Comparison of ENCODE assay signal across 8 cellular contexts in genomic region chr7:100101016-100101862, GRCh38. TPM values are rescaled to one million over a fixed set of nuclear protein-coding genes. Genes with fewer than 3 reads are reported as not detected.
DNase-seq lines count a peak whose midpoint lies in the region; ATAC-seq and TF ChIP-seq lines count a peak whose summit lies in the region.

Gene AP4M1, plus strand, starts transcription at chr7:100101643. Its CDS starts 72 bp downstream, at chr7:100101715.
Gene MCM7, minus strand, starts transcription at chr7:100101397. Its CDS starts 103 bp downstream, at chr7:100101294.

- H3K27ac ChIP-seq in Panc1 (ENCODE audit: low read length) (peak within 1 kb of the TSS; percentile 93), esophagus (ENCODE audit: low read depth in 2 of 2, low read length in 1 of 2) (peak within 1 kb of the TSS; percentile 96 to 97), muscle layer of duodenum (ENCODE audit: low read length) (peak within 1 kb of the TSS; percentile 74)

- H3K36me3 ChIP-seq in Panc1 (ENCODE audit: control insufficient read depth, insufficient read depth, low read length): peaks cover 32% of the 10 kb centered on the region
- peaks cover 9 to 33% of the 10 kb centered on the region in 2 donors for H3K36me3 ChIP-seq in esophagus (ENCODE audit: control insufficient read depth in 2 of 2, insufficient read depth in 2 of 2, low read length in 1 of 2)
- H3K36me3 ChIP-seq in muscle layer of duodenum (ENCODE audit: control insufficient read depth in 1 of 2, insufficient read depth in 2 of 2, low read length in 2 of 2): peaks cover 34 to 59% of the 10 kb centered on the region in 2 donors

- H3K27me3 Mint-ChIP-seq in activated T-cell treated with anti-CD3 and anti-CD28 coated beads, Interleukin-2, amount 50 U/mL, for 4 hours (ENCODE audit: low read depth): no peaks in the 10 kb centered on the region

- POLR2A ChIA-PET in Panc1 (lab: Charles Lee): interaction anchor here (0.6 to 1.5 kb wide), 12 partner anchors 12 to 597 kb away, joined by 3 to 17 read pairs (median 6); partner anchors contain the start of gene ZKSCAN5

- peaks cover 34% of the 10 kb centered on the region for H3K4me1 Mint-ChIP-seq in activated T-cell treated with anti-CD3 and anti-CD28 coated beads, Interleukin-2, amount 50 U/mL, for 4 hours (ENCODE audit: low read depth)

- WGBS in esophagus, 2 donors: 1% methylated on average over 79 to 80 of the region's 80 CpGs

- in situ Hi-C loops in Panc1 (cut with HindIII; ENCODE audit: low pct_unique_long_range_greater_than_20kb, low sequenced_read_pairs): no loop called here

- TF ChIP-seq CTCF in Panc1 (IDR thresholded peaks at IDR 0.05): no peak

- H3K9me3 Mint-ChIP-seq in activated T-cell treated with anti-CD3 and anti-CD28 coated beads, Interleukin-2, amount 50 U/mL, for 4 hours: no peaks in the 10 kb centered on the region

- no TSS peak for BruUV-seq in Panc1 (replicated peaks; lab: Mats Ljungman, UMichigan)

- H3K4me3 Mint-ChIP-seq in activated T-cell treated with anti-CD3 and anti-CD28 coated beads, Interleukin-2, amount 50 U/mL, for 4 hours: peak within 1 kb of the TSS; percentile 94

- CTCF ChIA-PET in Panc1 (lab: Charles Lee): interaction anchor here (0.6 to 1.3 kb wide), 2 partner anchors 23 to 28 kb away, joined by 4 to 5 read pairs; no protein-coding TSS in a partner anchor

- DNase-seq in DMS53 (lab: John Stamatoyannopoulos, UW) (peak; percentile 100), KG1 (lab: John Stamatoyannopoulos, UW) (peak; percentile 53), Panc1 (ENCODE audit: low read depth, low spot score) (peak; percentile 90)
- DNase-seq in activated T-cell treated with anti-CD3 and anti-CD28 coated beads, Interleukin-2, amount 50 U/mL, for 4 hours: peak; percentile 92
- DNase-seq in stimulated activated CD8-positive, alpha-beta memory T cell treated with anti-CD3 and anti-CD28 coated beads, Interleukin-7, amount 100 ng/mL, for 4 hours (ENCODE audit: low read depth in 2 of 2): peak; percentile 94 to 95

- ATAC-seq in GM21723 (IDR thresholded peaks at IDR 0.05; ENCODE audit: unreplicated experiment): peak; percentile 82
- ATAC-seq in Panc1: peak; percentile 90
- peak; percentile 87 to 89 for ATAC-seq in activated T-cell treated with anti-CD3 and anti-CD28 coated beads, Interleukin-2, amount 50 U/mL, for 4 hours

- H3K4me1 ChIP-seq in Panc1 (ENCODE audit: control insufficient read depth, insufficient read depth, low read length): peaks cover 20% of the 10 kb centered on the region
- peaks cover 0 to 14% of the 10 kb centered on the region in 2 donors for H3K4me1 ChIP-seq in esophagus (ENCODE audit: control insufficient read depth in 2 of 2, insufficient read depth in 2 of 2, low read length in 1 of 2)
- peaks cover 9 to 18% of the 10 kb centered on the region in 2 donors for H3K4me1 ChIP-seq in muscle layer of duodenum (ENCODE audit: control insufficient read depth in 1 of 2, insufficient read depth in 2 of 2, low read length in 2 of 2)

- H3K27me3 ChIP-seq in Panc1 (ENCODE audit: control insufficient read depth, insufficient read depth, low read length): no peaks in the 10 kb centered on the region
- H3K27me3 ChIP-seq in esophagus (ENCODE audit: control insufficient read depth in 1 of 2, insufficient read depth in 2 of 2, low read length in 2 of 2): no peaks in the 10 kb centered on the region
- H3K27me3 ChIP-seq in muscle layer of duodenum (ENCODE audit: low read depth, low read length): no peaks in the 10 kb centered on the region

- H3K4me3 ChIP-seq in Panc1 (ENCODE audit: low read depth in 2 of 2, low read length in 2 of 2): peak within 1 kb of the TSS; percentile 82 to 89
- peak within 1 kb of the TSS; percentile 70 to 85 for H3K4me3 ChIP-seq in esophagus (ENCODE audit: low read depth in 1 of 2, low read length in 2 of 2)
- H3K4me3 ChIP-seq in muscle layer of duodenum (ENCODE audit: low read depth in 1 of 2, low read length in 2 of 2): peak within 1 kb of the TSS; percentile 83 to 84

- intact Hi-C loops in Panc1 (cut with micrococcal nuclease; ENCODE audit: unreplicated experiment): no loop called here

- H3K36me3 Mint-ChIP-seq in activated T-cell treated with anti-CD3 and anti-CD28 coated beads, Interleukin-2, amount 50 U/mL, for 4 hours (ENCODE audit: insufficient read depth): peaks cover 39% of the 10 kb centered on the region

- no peaks in the 10 kb centered on the region for H3K9me3 ChIP-seq in Panc1 (ENCODE audit: control insufficient read depth, insufficient read depth, low read depth, low read length)
- H3K9me3 ChIP-seq in esophagus (ENCODE audit: control insufficient read depth in 2 of 2, insufficient read depth in 1 of 2, low read depth in 1 of 2, low read length in 1 of 2): no peaks in the 10 kb centered on the region
- H3K9me3 ChIP-seq in muscle layer of duodenum (ENCODE audit: control insufficient read depth in 1 of 2, low read length in 2 of 2): no peaks in the 10 kb centered on the region

RNA-seq across cellular contexts. Expression of gene AP4M1, which starts in this region (rescaled TPM):
- 42.6 TPM for total RNA-seq in Panc1 (2021; ENCODE audit: unreplicated experiment)
- polyA plus RNA-seq in Panc1 (2012; ENCODE audit: insufficient read length): 48.0 TPM
- 10 to 100 TPM; 13.4 to 16.0 (median 16.0) TPM for total RNA-seq in activated T-cell treated with anti-CD3 and anti-CD28 coated beads, Interleukin-2, amount 50 U/mL, for 4 hours
- 10 to 100 TPM; 17.3 to 19.3 TPM for polyA plus RNA-seq in esophagus

RNA-seq across cellular contexts. Expression of gene MCM7, which starts in this region (rescaled TPM):
- 258 TPM for total RNA-seq in Panc1 (2021; ENCODE audit: unreplicated experiment)
- polyA plus RNA-seq in Panc1 (2012; ENCODE audit: insufficient read length): 204 TPM
- 100 to 1,000 TPM; 471 to 592 (median 521) TPM for total RNA-seq in activated T-cell treated with anti-CD3 and anti-CD28 coated beads, Interleukin-2, amount 50 U/mL, for 4 hours
- polyA plus RNA-seq in esophagus: 10 to 100 TPM; 46.4 to 66.8 TPM

Comparison
In these comparisons a context has a peak if more than half of its experiments do, and no peak if none do; other contexts are left out.
1. Peak in every context shown above with its lines: DNase-seq, ATAC-seq, H3K4me3 ChIP-seq and H3K27ac ChIP-seq.